28 cellular contexts compared by ENCODE assay signal in genomic region chr1:93871356-93871755, GRCh38. TPM values are rescaled to one million over a fixed set of nuclear protein-coding genes. Genes with fewer than 3 reads are reported as not detected.
DNase-seq lines count a peak whose midpoint lies in the region; ATAC-seq, FAIRE-seq and TF ChIP-seq lines count a peak whose summit lies in the region.
"Had no signal": no experiment of that assay in that cellular context is flagged by ENCODE, and none has a peak within 500 bp of the region (broad histone marks: within the 10 kb centered on the region; RNA-seq: fewer than 3 reads in every experiment).

No MANE protein-coding gene starts in this region.

- no peak overlapping the region for H3K4me3 ChIP-seq in HepG2 (replicated peaks in 1 of 3; ENCODE audit: insufficient read depth in 1 of 3, low read depth in 2 of 3, low read length in 3 of 3)
- H3K4me3 ChIP-seq in right lobe of liver, result no peak overlapping the region
- H3K4me3 ChIP-seq: BLaER1, HAP-1, MG63 had no signal

- H3K27me3 ChIP-seq in HepG2 (ENCODE audit: control insufficient read depth in 1 of 2, insufficient read depth in 2 of 2, low read length in 2 of 2), result no peaks in the 10 kb centered on the region
- no peaks in the 10 kb centered on the region for H3K27me3 ChIP-seq in right lobe of liver
- H3K27me3 ChIP-seq: BLaER1, MG63 had no signal

- DNase-seq in activated CD8-positive, alpha-beta T cell treated with anti-CD3 and anti-CD28 coated beads for 36 hours, result no peak
- no peak for DNase-seq in activated CD8-positive, alpha-beta T cell treated with anti-CD3 and anti-CD28 coated beads, Interleukin-2, amount 10 ng/mL, durations not matched to agents 7 days and 5 days
- DNase-seq in HepG2 (ENCODE audit: low spot score), result no peak
- no peak for DNase-seq in right lobe of liver
- DNase-seq in endothelial cell (ENCODE audit: low spot score), result no peak
- no peak for DNase-seq in stimulated activated effector memory CD8-positive, alpha-beta T cell treated with anti-CD3 and anti-CD28 coated beads, Interleukin-12 subunit alpha, Interleukin-12 subunit beta, amount 100 ng/mL, for 72 hours (ENCODE audit: low spot score in 2 of 2)
- DNase-seq in SW480 (ENCODE audit: low spot score), result no peak
- DNase-seq: CD4-positive, alpha-beta T cell; COR-L47; DMS53; GOT3; HFFc6; KBM-7; MG63; NCI-H1105 treated with DMSO at 0.1 percent for 48 hours; NCI-H146; NCI-H1930; NCI-H2107; NCI-H446; NCI-H526; NCI-H82; NK-92 treated with Interleukin-12 subunit alpha and Interleukin-12 subunit beta, amount 100 ng/mL, for 24 hours; PC-3 had no signal

- H3K9ac ChIP-seq in HepG2 (ENCODE audit: insufficient read depth, low read depth, low read length), result no peak overlapping the region
- H3K9ac ChIP-seq: BLaER1 had no signal

- no TSS peak for BruUV-seq in HepG2 (replicated peaks; lab: Mats Ljungman, UMichigan)

- H3K9me3 Mint-ChIP-seq in activated CD8-positive, alpha-beta T cell treated with anti-CD3 and anti-CD28 coated beads for 36 hours, result no peaks in the 10 kb centered on the region
- no peaks in the 10 kb centered on the region for H3K9me3 Mint-ChIP-seq in activated CD8-positive, alpha-beta T cell treated with anti-CD3 and anti-CD28 coated beads, Interleukin-2, amount 10 ng/mL, durations not matched to agents 7 days and 5 days (ENCODE audit: insufficient read depth)
- H3K9me3 Mint-ChIP-seq in endothelial cell (ENCODE audit: unreplicated experiment), result no peaks in the 10 kb centered on the region
- H3K9me3 Mint-ChIP-seq in stimulated activated effector memory CD8-positive, alpha-beta T cell treated with anti-CD3 and anti-CD28 coated beads, Interleukin-12 subunit alpha, Interleukin-12 subunit beta, amount 100 ng/mL, for 72 hours, result no peaks in the 10 kb centered on the region
- H3K9me3 Mint-ChIP-seq: CD4-positive, alpha-beta T cell; HFFc6 had no signal

- no peak overlapping the region for H3K4me2 ChIP-seq in HepG2 (ENCODE audit: low read depth, low read length)
- H3K4me2 ChIP-seq: BLaER1 had no signal

- H4K20me1 ChIP-seq in HepG2 (ENCODE audit: insufficient read depth, low read length), result peaks cover 3% of the 10 kb centered on the region; the same call in 1 of the 2 replicates

- TF ChIP-seq POLR2A in HepG2 (IDR thresholded peaks at IDR 0.05; ENCODE audit: insufficient read depth in 1 of 2, low read depth in 2 of 2, low read length in 2 of 2) (no peak), right lobe of liver (IDR thresholded peaks at IDR 0.05) (no peak)

- peaks cover 6% of the 10 kb centered on the region for H3K4me1 ChIP-seq in HepG2 (ENCODE audit: insufficient read depth, low read length)
- H3K4me1 ChIP-seq in right lobe of liver, result peaks cover 0 to 5% (median 2%) of the 10 kb centered on the region in 4 donors

- peaks cover 66% of the 10 kb centered on the region for H3K36me3 Mint-ChIP-seq in activated CD8-positive, alpha-beta T cell treated with anti-CD3 and anti-CD28 coated beads for 36 hours (ENCODE audit: low read depth)
- peaks cover 63% of the 10 kb centered on the region for H3K36me3 Mint-ChIP-seq in activated CD8-positive, alpha-beta T cell treated with anti-CD3 and anti-CD28 coated beads, Interleukin-2, amount 10 ng/mL, durations not matched to agents 7 days and 5 days (ENCODE audit: low read depth)
- H3K36me3 Mint-ChIP-seq in endothelial cell (ENCODE audit: low read depth, unreplicated experiment), result peaks cover 56% of the 10 kb centered on the region
- H3K36me3 Mint-ChIP-seq in stimulated activated effector memory CD8-positive, alpha-beta T cell treated with anti-CD3 and anti-CD28 coated beads, Interleukin-12 subunit alpha, Interleukin-12 subunit beta, amount 100 ng/mL, for 72 hours, result peaks cover 98% of the 10 kb centered on the region

- no peak for TF ChIP-seq EP300 in HepG2 (IDR thresholded peaks at IDR 0.05; ENCODE audit: low read depth in 2 of 2, low read length in 2 of 2)
- TF ChIP-seq EP300 in HepG2 (CRISPR knock-in tag; IDR thresholded peaks at IDR 0.05; ENCODE audit: borderline replicate concordance), result no peak

- TF ChIP-seq CTCF in activated CD8-positive, alpha-beta T cell treated with anti-CD3 and anti-CD28 coated beads for 36 hours (IDR thresholded peaks at IDR 0.05), result no peak
- TF ChIP-seq CTCF in HepG2 (CRISPR knock-in tag; IDR thresholded peaks at IDR 0.05) (no peak), right lobe of liver (IDR thresholded peaks at IDR 0.05) (no peak), endothelial cell (IDR thresholded peaks at IDR 0.05; ENCODE audit: unreplicated experiment) (no peak)

- no peaks in the 10 kb centered on the region for H3K27me3 Mint-ChIP-seq in activated CD8-positive, alpha-beta T cell treated with anti-CD3 and anti-CD28 coated beads for 36 hours
- no peaks in the 10 kb centered on the region for H3K27me3 Mint-ChIP-seq in activated CD8-positive, alpha-beta T cell treated with anti-CD3 and anti-CD28 coated beads, Interleukin-2, amount 10 ng/mL, durations not matched to agents 7 days and 5 days (ENCODE audit: low read depth)
- no peaks in the 10 kb centered on the region for H3K27me3 Mint-ChIP-seq in endothelial cell (ENCODE audit: unreplicated experiment)
- H3K27me3 Mint-ChIP-seq: CD4-positive, alpha-beta T cell had no signal

- POLR2A ChIA-PET in activated CD8-positive, alpha-beta T cell treated with anti-CD3 and anti-CD28 coated beads for 36 hours (lab: Charles Lee), result no interaction called here
- POLR2A ChIA-PET in activated CD8-positive, alpha-beta T cell treated with anti-CD3 and anti-CD28 coated beads, Interleukin-2, amount 10 ng/mL, durations not matched to agents 7 days and 5 days (lab: Charles Lee), result no interaction called here
- POLR2A ChIA-PET in HepG2 (lab: Yijun Ruan, JAX), result no interaction called here

- no peak for ATAC-seq in activated CD8-positive, alpha-beta T cell treated with anti-CD3 and anti-CD28 coated beads for 36 hours
- ATAC-seq in activated CD8-positive, alpha-beta T cell treated with anti-CD3 and anti-CD28 coated beads, Interleukin-2, amount 10 ng/mL, durations not matched to agents 7 days and 5 days, result no peak
- no peak for ATAC-seq in HepG2
- no peak for ATAC-seq in right lobe of liver
- no peak for ATAC-seq in stimulated activated effector memory CD8-positive, alpha-beta T cell treated with anti-CD3 and anti-CD28 coated beads, Interleukin-12 subunit alpha, Interleukin-12 subunit beta, amount 100 ng/mL, for 72 hours
- ATAC-seq in GM19324 (IDR thresholded peaks at IDR 0.05; ENCODE audit: low FRiP score, unreplicated experiment), result no peak
- ATAC-seq: PC-3 had no signal

- FAIRE-seq in HepG2 (lab: Jason Lieb, UNC), result no peak
- FAIRE-seq: A204.1, GM18507 had no signal

- H3K9me3 ChIP-seq in HepG2 (ENCODE audit: low read length) (no peaks in the 10 kb centered on the region), right lobe of liver (no peaks in the 10 kb centered on the region)
- H3K9me3 ChIP-seq: BLaER1, HAP-1, MG63 had no signal

- H3K27ac Mint-ChIP-seq in activated CD8-positive, alpha-beta T cell treated with anti-CD3 and anti-CD28 coated beads for 36 hours, result peak overlapping the region; percentile 44
- H3K27ac Mint-ChIP-seq in activated CD8-positive, alpha-beta T cell treated with anti-CD3 and anti-CD28 coated beads, Interleukin-2, amount 10 ng/mL, durations not matched to agents 7 days and 5 days, result no peak overlapping the region
- no peak overlapping the region for H3K27ac Mint-ChIP-seq in endothelial cell (ENCODE audit: unreplicated experiment)
- peak overlapping the region; percentile 67 for H3K27ac Mint-ChIP-seq in stimulated activated effector memory CD8-positive, alpha-beta T cell treated with anti-CD3 and anti-CD28 coated beads, Interleukin-12 subunit alpha, Interleukin-12 subunit beta, amount 100 ng/mL, for 72 hours
- H3K27ac Mint-ChIP-seq: CD4-positive, alpha-beta T cell; HFFc6 had no signal

- CTCF ChIA-PET in activated CD8-positive, alpha-beta T cell treated with anti-CD3 and anti-CD28 coated beads for 36 hours (lab: Charles Lee), result interaction anchor here (0.9 kb wide), 1 partner anchor 20 kb away, joined by 4 read pairs; no protein-coding TSS in a partner anchor
- CTCF ChIA-PET in activated CD8-positive, alpha-beta T cell treated with anti-CD3 and anti-CD28 coated beads, Interleukin-2, amount 10 ng/mL, durations not matched to agents 7 days and 5 days (lab: Charles Lee), result interaction anchor here (1.4 to 1.5 kb wide), 2 partner anchors 20 to 57 kb away, joined by 3 to 5 read pairs; no protein-coding TSS in a partner anchor
- CTCF ChIA-PET in HepG2 (lab: Yijun Ruan, JAX; ENCODE audit: low intra/inter-chr PET ratio, low total read pairs), result no interaction called here

- no peak overlapping the region for H2AFZ ChIP-seq in HepG2 (ENCODE audit: low read length)

- H3K27ac ChIP-seq in HepG2 (ENCODE audit: extremely low read length, insufficient read depth, low read length), result no peak overlapping the region
- H3K27ac ChIP-seq in right lobe of liver, result no peak overlapping the region
- H3K27ac ChIP-seq: BLaER1 had no signal

- in situ Hi-C loops in HepG2 (cut with HindIII; ENCODE audit: extremely low pct_ligation_motif_present, low pct_unique_long_range_greater_than_20kb), result no loop called here

- H3K4me3 Mint-ChIP-seq in activated CD8-positive, alpha-beta T cell treated with anti-CD3 and anti-CD28 coated beads for 36 hours, result no peak overlapping the region
- no peak overlapping the region for H3K4me3 Mint-ChIP-seq in activated CD8-positive, alpha-beta T cell treated with anti-CD3 and anti-CD28 coated beads, Interleukin-2, amount 10 ng/mL, durations not matched to agents 7 days and 5 days
- H3K4me3 Mint-ChIP-seq in endothelial cell (ENCODE audit: unreplicated experiment), result peak overlapping the region; percentile 53
- H3K4me3 Mint-ChIP-seq in stimulated activated effector memory CD8-positive, alpha-beta T cell treated with anti-CD3 and anti-CD28 coated beads, Interleukin-12 subunit alpha, Interleukin-12 subunit beta, amount 100 ng/mL, for 72 hours, result no peak overlapping the region
- H3K4me3 Mint-ChIP-seq: CD4-positive, alpha-beta T cell; HFFc6 had no signal

- no peak for TF ChIP-seq RAD21 in HepG2 (CRISPR knock-in tag; IDR thresholded peaks at IDR 0.05)

- intact Hi-C loops in activated CD8-positive, alpha-beta T cell treated with anti-CD3 and anti-CD28 coated beads for 36 hours (cut with micrococcal nuclease), result no loop called here
- intact Hi-C loops in HepG2 (cut with micrococcal nuclease; ENCODE audit: unreplicated experiment) (no loop called here), right lobe of liver (cut with DNase I) (no loop called here)

- H3K4me1 Mint-ChIP-seq in activated CD8-positive, alpha-beta T cell treated with anti-CD3 and anti-CD28 coated beads for 36 hours (ENCODE audit: low read depth), result peaks cover 19% of the 10 kb centered on the region
- peaks cover 2% of the 10 kb centered on the region for H3K4me1 Mint-ChIP-seq in activated CD8-positive, alpha-beta T cell treated with anti-CD3 and anti-CD28 coated beads, Interleukin-2, amount 10 ng/mL, durations not matched to agents 7 days and 5 days (ENCODE audit: low read depth)
- H3K4me1 Mint-ChIP-seq in endothelial cell (ENCODE audit: unreplicated experiment), result peaks cover 2% of the 10 kb centered on the region
- peaks cover 22% of the 10 kb centered on the region for H3K4me1 Mint-ChIP-seq in stimulated activated effector memory CD8-positive, alpha-beta T cell treated with anti-CD3 and anti-CD28 coated beads, Interleukin-12 subunit alpha, Interleukin-12 subunit beta, amount 100 ng/mL, for 72 hours

- WGBS in HepG2 (ENCODE audit: low lambda C conversion rate), result 74% methylated on average over 4 of the region's 4 CpGs
- 78% methylated on average over 4 of the region's 4 CpGs for WGBS in right lobe of liver (ENCODE audit: insufficient coverage, low coverage, low lambda C conversion rate, missing lambda C conversion rate)

- peaks cover 5% of the 10 kb centered on the region for H3K79me2 ChIP-seq in HepG2 (ENCODE audit: insufficient read depth, low read length)

- H3K36me3 ChIP-seq in HepG2 (replicated peaks in 1 of 2; ENCODE audit: control insufficient read depth in 1 of 2, insufficient read depth in 2 of 2, low read length in 2 of 2) (peaks cover 17 to 70% of the 10 kb centered on the region in 2 experiments), right lobe of liver (peaks cover 0 to 80% (median 36%) of the 10 kb centered on the region in 4 donors)

RNA-seq across cellular contexts. Expression of gene DNTTIP2, which starts 7.7 kb away (rescaled TPM):
- 10 to 100 TPM; 81.7 to 82.2 TPM for total RNA-seq in activated CD8-positive, alpha-beta T cell treated with anti-CD3 and anti-CD28 coated beads for 36 hours
- total RNA-seq in activated CD8-positive, alpha-beta T cell treated with anti-CD3 and anti-CD28 coated beads, Interleukin-2, amount 10 ng/mL, durations not matched to agents 7 days and 5 days, result 10 to 100 TPM; 67.6 to 72.1 TPM
- total RNA-seq in HepG2 (2016; rRNA removed; fragmentation: Illumina TruSeq; extraction: Trizol) (63.3 and 93.0 TPM in 2 replicates), right lobe of liver (10 to 100 TPM; 15.0 to 27.0 (median 22.2) TPM), endothelial cell (ENCODE audit: unreplicated experiment) (61.8 TPM)
- total RNA-seq in HepG2 (2016; cell fraction: cytosol; rRNA removed; fragmentation: Illumina TruSeq; extraction: Trizol; ENCODE audit: low read depth), result 15.2 and 18.1 TPM in 2 replicates
- 58.6 and 87.6 TPM in 2 replicates for total RNA-seq in HepG2 (2016; cell fraction: insoluble cytoplasmic fraction; rRNA removed; fragmentation: Illumina TruSeq; extraction: Trizol)
- total RNA-seq in HepG2 (2016; cell fraction: membrane; rRNA removed; fragmentation: Illumina TruSeq; extraction: Trizol), result 18.9 and 24.0 TPM in 2 replicates
- 67.1 and 71.3 TPM in 2 replicates for total RNA-seq in HepG2 (2016; cell fraction: nucleus; rRNA removed; fragmentation: Illumina TruSeq; extraction: Trizol)
- polyA plus RNA-seq in HepG2 (2011; rRNA removed), result 10.3 and 11.4 TPM in 2 replicates
- polyA plus RNA-seq in HepG2 (2011; cell fraction: cytosol; rRNA removed), result 3.6 and 4.4 TPM in 2 replicates
- 9.6 and 9.7 TPM in 2 replicates for polyA plus RNA-seq in HepG2 (2011; cell fraction: nucleus; rRNA removed)
- 29.5 and 35.0 TPM in 2 replicates for polyA plus RNA-seq in HepG2 (2012)
- 5.3 and 7.3 TPM in 2 replicates for polyA plus RNA-seq in HepG2 (2016; cell fraction: cytosol; fragmentation: Illumina TruSeq; extraction: Trizol; ENCODE audit: low read depth)
- 77.2 and 80.1 TPM in 2 replicates for polyA plus RNA-seq in HepG2 (2016; cell fraction: insoluble cytoplasmic fraction; fragmentation: Illumina TruSeq; extraction: Trizol; ENCODE audit: low read depth)
- polyA plus RNA-seq in HepG2 (2016; cell fraction: membrane; fragmentation: Illumina TruSeq; extraction: Trizol; ENCODE audit: low read depth), result 7.6 and 11.1 TPM in 2 replicates
- polyA plus RNA-seq in HepG2 (2016; cell fraction: nucleus; fragmentation: Illumina TruSeq; extraction: Trizol; ENCODE audit: insufficient read depth, low read depth), result 95.2 and 98.9 TPM in 2 replicates
- 7.4 and 19.1 TPM in 2 replicates for polyA minus RNA-seq in HepG2 (2011; rRNA and poly(A)+ RNA removed; ENCODE audit: low replicate concordance)
- 6.9 and 12.9 TPM in 2 replicates for polyA minus RNA-seq in HepG2 (2011; cell fraction: cytosol; rRNA and poly(A)+ RNA removed)
- 29.0 and 36.4 TPM in 2 replicates for polyA minus RNA-seq in HepG2 (2011; cell fraction: nucleus; rRNA and poly(A)+ RNA removed)

RNA-seq across cellular contexts. Expression of gene GCLM, which starts 37.9 kb away (rescaled TPM):
- total RNA-seq in activated CD8-positive, alpha-beta T cell treated with anti-CD3 and anti-CD28 coated beads for 36 hours, result 10 to 100 TPM; 25.3 to 26.4 TPM
- total RNA-seq in activated CD8-positive, alpha-beta T cell treated with anti-CD3 and anti-CD28 coated beads, Interleukin-2, amount 10 ng/mL, durations not matched to agents 7 days and 5 days, result 10 to 100 TPM; 18.8 to 21.7 TPM
- total RNA-seq in HepG2 (2016; rRNA removed; fragmentation: Illumina TruSeq; extraction: Trizol), result 28.1 and 29.9 TPM in 2 replicates
- total RNA-seq in HepG2 (2016; cell fraction: cytosol; rRNA removed; fragmentation: Illumina TruSeq; extraction: Trizol; ENCODE audit: low read depth), result 29.4 and 34.7 TPM in 2 replicates
- 28.9 and 30.1 TPM in 2 replicates for total RNA-seq in HepG2 (2016; cell fraction: insoluble cytoplasmic fraction; rRNA removed; fragmentation: Illumina TruSeq; extraction: Trizol)
- 10.9 and 11.8 TPM in 2 replicates for total RNA-seq in HepG2 (2016; cell fraction: membrane; rRNA removed; fragmentation: Illumina TruSeq; extraction: Trizol)
- 15.5 and 16.1 TPM in 2 replicates for total RNA-seq in HepG2 (2016; cell fraction: nucleus; rRNA removed; fragmentation: Illumina TruSeq; extraction: Trizol)
- 8.0 and 8.7 TPM in 2 replicates for polyA plus RNA-seq in HepG2 (2011; rRNA removed)
- 4.2 and 5.6 TPM in 2 replicates for polyA plus RNA-seq in HepG2 (2011; cell fraction: cytosol; rRNA removed)
- polyA plus RNA-seq in HepG2 (2011; cell fraction: nucleus; rRNA removed), result 1.9 and 2.6 TPM in 2 replicates
- 17.1 and 18.2 TPM in 2 replicates for polyA plus RNA-seq in HepG2 (2012)
- polyA plus RNA-seq in HepG2 (2016; cell fraction: cytosol; fragmentation: Illumina TruSeq; extraction: Trizol; ENCODE audit: low read depth), result 1.9 and 2.3 TPM in 2 replicates
- 30.1 and 43.8 TPM in 2 replicates for polyA plus RNA-seq in HepG2 (2016; cell fraction: insoluble cytoplasmic fraction; fragmentation: Illumina TruSeq; extraction: Trizol; ENCODE audit: low read depth)
- polyA plus RNA-seq in HepG2 (2016; cell fraction: membrane; fragmentation: Illumina TruSeq; extraction: Trizol; ENCODE audit: low read depth), result 4.8 and 5.1 TPM in 2 replicates
- 18.2 and 22.7 TPM in 2 replicates for polyA plus RNA-seq in HepG2 (2016; cell fraction: nucleus; fragmentation: Illumina TruSeq; extraction: Trizol; ENCODE audit: insufficient read depth, low read depth)
- 8.9 and 19.6 TPM in 2 replicates for polyA minus RNA-seq in HepG2 (2011; rRNA and poly(A)+ RNA removed; ENCODE audit: low replicate concordance)
- 5.8 and 12.5 TPM in 2 replicates for polyA minus RNA-seq in HepG2 (2011; cell fraction: cytosol; rRNA and poly(A)+ RNA removed)
- polyA minus RNA-seq in HepG2 (2011; cell fraction: nucleus; rRNA and poly(A)+ RNA removed), result 25.2 and 29.7 TPM in 2 replicates
- 10 to 100 TPM; 19.9 to 49.8 (median 34.6) TPM for total RNA-seq in right lobe of liver
- total RNA-seq in endothelial cell (ENCODE audit: unreplicated experiment), result 17.1 TPM

Comparison
In these comparisons a context has a peak if more than half of its experiments do, and no peak if none do; other contexts are left out.
1. H3K27ac Mint-ChIP-seq: peak in activated CD8-positive, alpha-beta T cell treated with anti-CD3 and anti-CD28 coated beads for 36 hours (single experiment) and stimulated activated effector memory CD8-positive, alpha-beta T cell treated with anti-CD3 and anti-CD28 coated beads, Interleukin-12 subunit alpha, Interleukin-12 subunit beta, amount 100 ng/mL, for 72 hours (single experiment); none in activated CD8-positive, alpha-beta T cell treated with anti-CD3 and anti-CD28 coated beads, Interleukin-2, amount 10 ng/mL, durations not matched to agents 7 days and 5 days (single experiment) and endothelial cell (single experiment).